In the genomic region with DNA sequence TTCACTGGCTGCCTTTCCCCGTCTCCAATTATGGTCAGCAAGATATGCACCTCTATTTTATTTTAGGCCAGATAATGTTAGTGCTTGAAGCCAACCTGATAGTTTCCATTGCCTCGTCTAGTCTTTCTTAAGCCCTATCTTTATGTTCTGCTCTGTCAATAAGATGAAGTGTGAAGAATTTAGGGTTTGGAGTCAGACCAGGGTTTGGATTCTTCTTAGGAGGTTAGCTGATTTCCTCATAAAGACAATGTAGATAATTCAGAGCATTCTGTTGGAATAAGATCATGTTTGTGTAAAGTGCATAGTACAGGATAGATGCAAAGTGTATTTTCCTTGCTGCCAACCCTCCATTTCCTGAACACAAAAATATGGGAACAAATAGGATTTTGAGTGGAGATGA, we compare ENCODE assay signal across 1 cellular context.
TF ChIP-seq lines count a peak whose summit lies in the region.

No MANE protein-coding gene starts in this region.

TF ChIP-seq in GM23338, 12 proteins besides CTCF, POLR2A, EP300 and RAD21 (continued from another document):
- TF ChIP-seq, protein P1, sequence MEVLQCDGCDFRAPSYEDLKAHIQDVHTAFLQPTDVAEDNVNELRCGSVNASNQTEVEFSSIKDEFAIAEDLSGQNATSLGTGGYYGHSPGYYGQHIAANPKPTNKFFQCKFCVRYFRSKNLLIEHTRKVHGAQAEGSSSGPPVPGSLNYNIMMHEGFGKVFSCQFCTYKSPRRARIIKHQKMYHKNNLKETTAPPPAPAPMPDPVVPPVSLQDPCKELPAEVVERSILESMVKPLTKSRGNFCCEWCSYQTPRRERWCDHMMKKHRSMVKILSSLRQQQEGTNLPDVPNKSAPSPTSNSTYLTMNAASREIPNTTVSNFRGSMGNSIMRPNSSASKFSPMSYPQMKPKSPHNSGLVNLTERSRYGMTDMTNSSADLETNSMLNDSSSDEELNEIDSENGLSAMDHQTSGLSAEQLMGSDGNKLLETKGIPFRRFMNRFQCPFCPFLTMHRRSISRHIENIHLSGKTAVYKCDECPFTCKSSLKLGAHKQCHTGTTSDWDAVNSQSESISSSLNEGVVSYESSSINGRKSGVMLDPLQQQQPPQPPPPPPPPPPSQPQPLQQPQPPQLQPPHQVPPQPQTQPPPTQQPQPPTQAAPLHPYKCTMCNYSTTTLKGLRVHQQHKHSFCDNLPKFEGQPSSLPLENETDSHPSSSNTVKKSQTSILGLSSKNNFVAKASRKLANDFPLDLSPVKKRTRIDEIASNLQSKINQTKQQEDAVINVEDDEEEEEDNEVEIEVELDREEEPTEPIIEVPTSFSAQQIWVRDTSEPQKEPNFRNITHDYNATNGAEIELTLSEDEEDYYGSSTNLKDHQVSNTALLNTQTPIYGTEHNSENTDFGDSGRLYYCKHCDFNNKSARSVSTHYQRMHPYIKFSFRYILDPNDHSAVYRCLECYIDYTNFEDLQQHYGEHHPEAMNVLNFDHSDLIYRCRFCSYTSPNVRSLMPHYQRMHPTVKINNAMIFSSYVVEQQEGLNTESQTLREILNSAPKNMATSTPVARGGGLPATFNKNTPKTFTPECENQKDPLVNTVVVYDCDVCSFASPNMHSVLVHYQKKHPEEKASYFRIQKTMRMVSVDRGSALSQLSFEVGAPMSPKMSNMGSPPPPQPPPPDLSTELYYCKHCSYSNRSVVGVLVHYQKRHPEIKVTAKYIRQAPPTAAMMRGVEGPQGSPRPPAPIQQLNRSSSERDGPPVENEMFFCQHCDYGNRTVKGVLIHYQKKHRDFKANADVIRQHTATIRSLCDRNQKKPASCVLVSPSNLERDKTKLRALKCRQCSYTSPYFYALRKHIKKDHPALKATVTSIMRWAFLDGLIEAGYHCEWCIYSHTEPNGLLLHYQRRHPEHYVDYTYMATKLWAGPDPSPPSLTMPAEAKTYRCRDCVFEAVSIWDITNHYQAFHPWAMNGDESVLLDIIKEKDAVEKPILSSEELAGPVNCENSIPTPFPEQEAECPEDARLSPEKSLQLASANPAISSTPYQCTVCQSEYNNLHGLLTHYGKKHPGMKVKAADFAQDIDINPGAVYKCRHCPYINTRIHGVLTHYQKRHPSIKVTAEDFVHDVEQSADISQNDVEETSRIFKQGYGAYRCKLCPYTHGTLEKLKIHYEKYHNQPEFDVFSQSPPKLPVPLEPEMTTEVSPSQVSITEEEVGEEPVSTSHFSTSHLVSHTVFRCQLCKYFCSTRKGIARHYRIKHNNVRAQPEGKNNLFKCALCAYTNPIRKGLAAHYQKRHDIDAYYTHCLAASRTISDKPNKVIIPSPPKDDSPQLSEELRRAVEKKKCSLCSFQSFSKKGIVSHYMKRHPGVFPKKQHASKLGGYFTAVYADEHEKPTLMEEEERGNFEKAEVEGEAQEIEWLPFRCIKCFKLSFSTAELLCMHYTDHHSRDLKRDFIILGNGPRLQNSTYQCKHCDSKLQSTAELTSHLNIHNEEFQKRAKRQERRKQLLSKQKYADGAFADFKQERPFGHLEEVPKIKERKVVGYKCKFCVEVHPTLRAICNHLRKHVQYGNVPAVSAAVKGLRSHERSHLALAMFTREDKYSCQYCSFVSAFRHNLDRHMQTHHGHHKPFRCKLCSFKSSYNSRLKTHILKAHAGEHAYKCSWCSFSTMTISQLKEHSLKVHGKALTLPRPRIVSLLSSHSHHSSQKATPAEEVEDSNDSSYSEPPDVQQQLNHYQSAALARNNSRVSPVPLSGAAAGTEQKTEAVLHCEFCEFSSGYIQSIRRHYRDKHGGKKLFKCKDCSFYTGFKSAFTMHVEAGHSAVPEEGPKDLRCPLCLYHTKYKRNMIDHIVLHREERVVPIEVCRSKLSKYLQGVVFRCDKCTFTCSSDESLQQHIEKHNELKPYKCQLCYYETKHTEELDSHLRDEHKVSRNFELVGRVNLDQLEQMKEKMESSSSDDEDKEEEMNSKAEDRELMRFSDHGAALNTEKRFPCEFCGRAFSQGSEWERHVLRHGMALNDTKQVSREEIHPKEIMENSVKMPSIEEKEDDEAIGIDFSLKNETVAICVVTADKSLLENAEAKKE (CRISPR knock-in tag; IDR thresholded peaks at IDR 0.05), result no peak
- no peak for TF ChIP-seq STAT1 (IDR thresholded peaks at IDR 0.05; ENCODE audit: unreplicated experiment)
- TF ChIP-seq, protein P2, sequence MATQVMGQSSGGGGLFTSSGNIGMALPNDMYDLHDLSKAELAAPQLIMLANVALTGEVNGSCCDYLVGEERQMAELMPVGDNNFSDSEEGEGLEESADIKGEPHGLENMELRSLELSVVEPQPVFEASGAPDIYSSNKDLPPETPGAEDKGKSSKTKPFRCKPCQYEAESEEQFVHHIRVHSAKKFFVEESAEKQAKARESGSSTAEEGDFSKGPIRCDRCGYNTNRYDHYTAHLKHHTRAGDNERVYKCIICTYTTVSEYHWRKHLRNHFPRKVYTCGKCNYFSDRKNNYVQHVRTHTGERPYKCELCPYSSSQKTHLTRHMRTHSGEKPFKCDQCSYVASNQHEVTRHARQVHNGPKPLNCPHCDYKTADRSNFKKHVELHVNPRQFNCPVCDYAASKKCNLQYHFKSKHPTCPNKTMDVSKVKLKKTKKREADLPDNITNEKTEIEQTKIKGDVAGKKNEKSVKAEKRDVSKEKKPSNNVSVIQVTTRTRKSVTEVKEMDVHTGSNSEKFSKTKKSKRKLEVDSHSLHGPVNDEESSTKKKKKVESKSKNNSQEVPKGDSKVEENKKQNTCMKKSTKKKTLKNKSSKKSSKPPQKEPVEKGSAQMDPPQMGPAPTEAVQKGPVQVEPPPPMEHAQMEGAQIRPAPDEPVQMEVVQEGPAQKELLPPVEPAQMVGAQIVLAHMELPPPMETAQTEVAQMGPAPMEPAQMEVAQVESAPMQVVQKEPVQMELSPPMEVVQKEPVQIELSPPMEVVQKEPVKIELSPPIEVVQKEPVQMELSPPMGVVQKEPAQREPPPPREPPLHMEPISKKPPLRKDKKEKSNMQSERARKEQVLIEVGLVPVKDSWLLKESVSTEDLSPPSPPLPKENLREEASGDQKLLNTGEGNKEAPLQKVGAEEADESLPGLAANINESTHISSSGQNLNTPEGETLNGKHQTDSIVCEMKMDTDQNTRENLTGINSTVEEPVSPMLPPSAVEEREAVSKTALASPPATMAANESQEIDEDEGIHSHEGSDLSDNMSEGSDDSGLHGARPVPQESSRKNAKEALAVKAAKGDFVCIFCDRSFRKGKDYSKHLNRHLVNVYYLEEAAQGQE (IDR thresholded peaks at IDR 0.05; ENCODE audit: unreplicated experiment), result no peak
- no peak for TF ChIP-seq EZH2 (IDR thresholded peaks at IDR 0.05; ENCODE audit: low read depth, unreplicated experiment)
- TF ChIP-seq JUNB (IDR thresholded peaks at IDR 0.05; ENCODE audit: unreplicated experiment), result no peak
- TF ChIP-seq ZNF331 (CRISPR knock-in tag; IDR thresholded peaks at IDR 0.05; ENCODE audit: low read depth), result no peak
- no peak for TF ChIP-seq ZNF114 (CRISPR knock-in tag; IDR thresholded peaks at IDR 0.05)
- no peak for TF ChIP-seq EZH2phosphoT487 (IDR thresholded peaks at IDR 0.05; ENCODE audit: unreplicated experiment)
- no peak for TF ChIP-seq ETS1 (IDR thresholded peaks at IDR 0.05)
- no peak for TF ChIP-seq NANOG (IDR thresholded peaks at IDR 0.05; ENCODE audit: borderline replicate concordance)
- TF ChIP-seq POLR2AphosphoS5 (IDR thresholded peaks at IDR 0.05; ENCODE audit: low read depth), result no peak
